ENCODE assay signal across 16 cellular contexts in the genomic region with DNA sequence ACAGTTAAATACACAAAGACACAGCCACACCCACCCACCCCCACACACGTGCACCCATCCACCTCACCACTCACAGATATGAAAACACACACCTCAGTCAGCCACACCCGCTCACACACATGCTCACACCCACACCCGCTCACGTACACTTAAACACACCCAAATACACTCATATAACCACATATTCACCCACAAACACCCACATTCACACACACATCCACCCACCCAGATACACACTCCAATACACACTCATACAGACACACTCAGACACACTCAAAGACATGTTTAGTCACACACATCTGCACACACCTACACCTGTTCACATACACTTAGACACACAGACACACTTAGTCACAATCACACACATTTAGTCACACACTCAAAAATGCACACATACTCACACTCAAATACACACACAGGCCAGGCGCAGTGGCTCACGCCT. TPM values are rescaled to one million over a fixed set of nuclear protein-coding genes. Genes with fewer than 3 reads are reported as not detected.
DNase-seq lines count a peak whose midpoint lies in the region; ATAC-seq, FAIRE-seq and TF ChIP-seq lines count a peak whose summit lies in the region.
"Had no signal": no experiment of that assay in that cellular context is flagged by ENCODE, and none has a peak within 500 bp of the region (broad histone marks: within the 10 kb centered on the region; RNA-seq: fewer than 3 reads in every experiment).

No MANE protein-coding gene starts in this region.

- H3K4me2 ChIP-seq in SK-N-SH: no peak overlapping the region

- no peak overlapping the region for H3K9ac ChIP-seq in SK-N-SH

- H3K36me3 ChIP-seq in SK-N-SH (replicated peaks in 1 of 2; ENCODE audit: control insufficient read depth in 1 of 2, insufficient read depth in 2 of 2, low read length in 1 of 2): peaks cover 0 to 3% of the 10 kb centered on the region in 2 experiments

- no peak for DNase-seq in T-helper 1 cell
- DNase-seq in GM12891 (ENCODE audit: insufficient read length, low spot score): no peak
- no peak for DNase-seq in activated naive CD8-positive, alpha-beta T cell treated with anti-CD3 and anti-CD28 coated beads for 36 hours
- no peak for DNase-seq in immature natural killer cell
- DNase-seq in head of caudate nucleus: no peak
- DNase-seq in SK-N-SH: no peak
- DNase-seq: GF-D8, H7, MG63, NCI-H1092 treated with DMSO at 0.1 percent for 48 hours, NCI-H2081 treated with DMSO at 0.1 percent for 48 hours, NCI-H2227 treated with DMSO at 0.1 percent for 48 hours, NCI-H524 had no signal

- H4K20me1 ChIP-seq in SK-N-SH (ENCODE audit: insufficient read depth): no peaks in the 10 kb centered on the region

- H3K79me2 ChIP-seq in SK-N-SH (ENCODE audit: insufficient read depth): no peaks in the 10 kb centered on the region

- no peak for TF ChIP-seq POLR2A in GM12891 (IDR thresholded peaks at IDR 0.05; ENCODE audit: low read depth, low read length)

- CTCF ChIA-PET in SK-N-SH (lab: Yijun Ruan, JAX): no interaction called here

- H2AFZ ChIP-seq in SK-N-SH (ENCODE audit: low read depth): no peak overlapping the region

- WGBS in SK-N-SH (ENCODE audit: low lambda C conversion rate): 94% methylated on average over 6 of the region's 6 CpGs

- no peak overlapping the region for H3K4me3 Mint-ChIP-seq in T-helper 1 cell treated with Interleukin-12 subunit alpha and Interleukin-12 subunit beta and Interleukin-4 antibody, amounts not matched to agents 30 μg/mL and 1 μg/mL, for 36 hours
- H3K4me3 Mint-ChIP-seq in activated naive CD8-positive, alpha-beta T cell treated with anti-CD3 and anti-CD28 coated beads for 36 hours: no peak overlapping the region
- H3K4me3 Mint-ChIP-seq in immature natural killer cell: peak overlapping the region in 1 of 5 donors; percentile 7

- no peak for TF ChIP-seq EP300 in SK-N-SH (IDR thresholded peaks at IDR 0.05; ENCODE audit: borderline replicate concordance in 1 of 2, low read depth in 1 of 2, low read length in 1 of 2)

- intact Hi-C loops in head of caudate nucleus (cut with DNase I): no loop called here

- FAIRE-seq in GM12891 (lab: Jason Lieb, UNC): peak; percentile 57

- H3K4me1 ChIP-seq in SK-N-SH (ENCODE audit: control insufficient read depth in 1 of 2, insufficient read depth in 2 of 2, low read depth in 1 of 2, low read length in 1 of 2): no peaks in the 10 kb centered on the region

- no peaks in the 10 kb centered on the region for H3K27me3 ChIP-seq in SK-N-SH (ENCODE audit: insufficient read depth)
- H3K27me3 ChIP-seq: MG63 had no signal

- H3K9me2 ChIP-seq in SK-N-SH: no peaks in the 10 kb centered on the region

- TF ChIP-seq CTCF in SK-N-SH (IDR thresholded peaks at IDR 0.05): no peak

- no peak overlapping the region for H3K4me3 ChIP-seq in SK-N-SH (ENCODE audit: low read depth in 2 of 2, low read length in 1 of 2)
- H3K4me3 ChIP-seq: MG63 had no signal

- H3K27ac ChIP-seq in SK-N-SH (ENCODE audit: low read depth in 2 of 2, low read length in 1 of 2): no peak overlapping the region
- H3K27ac ChIP-seq: 22Rv1 had no signal

- no peak for ATAC-seq in GM18511 (IDR thresholded peaks at IDR 0.05; ENCODE audit: unreplicated experiment)

- POLR2A ChIA-PET in SK-N-SH (lab: Yijun Ruan, JAX): no interaction called here

- peaks cover 5% of the 10 kb centered on the region for H3K4me1 Mint-ChIP-seq in T-helper 1 cell treated with Interleukin-12 subunit alpha and Interleukin-12 subunit beta and Interleukin-4 antibody, amounts not matched to agents 30 μg/mL and 1 μg/mL, for 36 hours (ENCODE audit: low read depth)
- H3K4me1 Mint-ChIP-seq in activated naive CD8-positive, alpha-beta T cell treated with anti-CD3 and anti-CD28 coated beads for 36 hours: peaks cover 2% of the 10 kb centered on the region
- peaks cover 10 to 15% of the 10 kb centered on the region in 2 donors for H3K4me1 Mint-ChIP-seq in immature natural killer cell

- H3K9me3 Mint-ChIP-seq in T-helper 1 cell treated with Interleukin-12 subunit alpha and Interleukin-12 subunit beta and Interleukin-4 antibody, amounts not matched to agents 30 μg/mL and 1 μg/mL, for 36 hours: no peaks in the 10 kb centered on the region
- H3K9me3 Mint-ChIP-seq in activated naive CD8-positive, alpha-beta T cell treated with anti-CD3 and anti-CD28 coated beads for 36 hours: no peaks in the 10 kb centered on the region
- H3K9me3 Mint-ChIP-seq in immature natural killer cell: no peaks in the 10 kb centered on the region

- H3K36me3 Mint-ChIP-seq in T-helper 1 cell treated with Interleukin-12 subunit alpha and Interleukin-12 subunit beta and Interleukin-4 antibody, amounts not matched to agents 30 μg/mL and 1 μg/mL, for 36 hours (ENCODE audit: low read depth): peaks cover 2% of the 10 kb centered on the region
- peaks cover 2% of the 10 kb centered on the region for H3K36me3 Mint-ChIP-seq in activated naive CD8-positive, alpha-beta T cell treated with anti-CD3 and anti-CD28 coated beads for 36 hours
- peaks cover 3 to 20% (median 17%) of the 10 kb centered on the region in 3 donors for H3K36me3 Mint-ChIP-seq in immature natural killer cell

- no peak for TF ChIP-seq RAD21 in SK-N-SH (IDR thresholded peaks at IDR 0.05; ENCODE audit: low read length)

- no peaks in the 10 kb centered on the region for H3K27me3 Mint-ChIP-seq in T-helper 1 cell treated with Interleukin-12 subunit alpha and Interleukin-12 subunit beta and Interleukin-4 antibody, amounts not matched to agents 30 μg/mL and 1 μg/mL, for 36 hours (ENCODE audit: low read depth)
- no peaks in the 10 kb centered on the region for H3K27me3 Mint-ChIP-seq in activated naive CD8-positive, alpha-beta T cell treated with anti-CD3 and anti-CD28 coated beads for 36 hours
- H3K27me3 Mint-ChIP-seq in immature natural killer cell (ENCODE audit: low read depth in 3 of 3): no peaks in the 10 kb centered on the region

- peak overlapping the region; percentile 6 for H3K27ac Mint-ChIP-seq in T-helper 1 cell treated with Interleukin-12 subunit alpha and Interleukin-12 subunit beta and Interleukin-4 antibody, amounts not matched to agents 30 μg/mL and 1 μg/mL, for 36 hours
- H3K27ac Mint-ChIP-seq in activated naive CD8-positive, alpha-beta T cell treated with anti-CD3 and anti-CD28 coated beads for 36 hours: peak overlapping the region; percentile 7
- H3K27ac Mint-ChIP-seq in immature natural killer cell: peak overlapping the region; percentile 29 to 65 (median 48)

- no peaks in the 10 kb centered on the region for H3F3A ChIP-seq in SK-N-SH (replicated peaks; ENCODE audit: insufficient read depth)

- H3K9me3 ChIP-seq in SK-N-SH: no peaks in the 10 kb centered on the region
- H3K9me3 ChIP-seq: MG63 had no signal

TF ChIP-seq in GM12891, 5 proteins besides CTCF, POLR2A, EP300 and RAD21:
- no peak for TF ChIP-seq POU2F2 (IDR thresholded peaks at IDR 0.05; ENCODE audit: low read depth, low read length)
- no peak for TF ChIP-seq PAX5 (IDR thresholded peaks at IDR 0.05; ENCODE audit: insufficient read depth, low read length, severe bottlenecking)
- no peak for TF ChIP-seq SPI1 (IDR thresholded peaks at IDR 0.05; ENCODE audit: low read depth, low read length)
- TF ChIP-seq POLR2AphosphoS5 (IDR thresholded peaks at IDR 0.05; ENCODE audit: low read depth, low read length): no peak
- TF ChIP-seq TAF1 (IDR thresholded peaks at IDR 0.05; ENCODE audit: low read depth, low read length): no peak

TF ChIP-seq in SK-N-SH, 30 proteins besides CTCF, POLR2A, EP300 and RAD21 (continues in another document):
- TF ChIP-seq GABPA (IDR thresholded peaks at IDR 0.05; ENCODE audit: low read depth): no peak
- no peak for TF ChIP-seq MEF2A (IDR thresholded peaks at IDR 0.05; ENCODE audit: borderline replicate concordance, low read depth)
- TF ChIP-seq, protein P1, sequence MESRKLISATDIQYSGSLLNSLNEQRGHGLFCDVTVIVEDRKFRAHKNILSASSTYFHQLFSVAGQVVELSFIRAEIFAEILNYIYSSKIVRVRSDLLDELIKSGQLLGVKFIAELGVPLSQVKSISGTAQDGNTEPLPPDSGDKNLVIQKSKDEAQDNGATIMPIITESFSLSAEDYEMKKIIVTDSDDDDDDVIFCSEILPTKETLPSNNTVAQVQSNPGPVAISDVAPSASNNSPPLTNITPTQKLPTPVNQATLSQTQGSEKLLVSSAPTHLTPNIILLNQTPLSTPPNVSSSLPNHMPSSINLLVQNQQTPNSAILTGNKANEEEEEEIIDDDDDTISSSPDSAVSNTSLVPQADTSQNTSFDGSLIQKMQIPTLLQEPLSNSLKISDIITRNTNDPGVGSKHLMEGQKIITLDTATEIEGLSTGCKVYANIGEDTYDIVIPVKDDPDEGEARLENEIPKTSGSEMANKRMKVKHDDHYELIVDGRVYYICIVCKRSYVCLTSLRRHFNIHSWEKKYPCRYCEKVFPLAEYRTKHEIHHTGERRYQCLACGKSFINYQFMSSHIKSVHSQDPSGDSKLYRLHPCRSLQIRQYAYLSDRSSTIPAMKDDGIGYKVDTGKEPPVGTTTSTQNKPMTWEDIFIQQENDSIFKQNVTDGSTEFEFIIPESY (IDR thresholded peaks at IDR 0.05; ENCODE audit: borderline replicate concordance, low read depth): no peak
- TF ChIP-seq EZH2phosphoT487 (IDR thresholded peaks at IDR 0.05; ENCODE audit: borderline replicate concordance, low read depth): no peak

RNA-seq across cellular contexts. Expression of gene ADGRL1, which starts 30.6 kb away (rescaled TPM):
- 1.3 TPM for polyA plus RNA-seq in GM12891 (2012; ENCODE audit: low read depth, missing spikeins)
- total RNA-seq in activated naive CD8-positive, alpha-beta T cell treated with anti-CD3 and anti-CD28 coated beads for 36 hours: 1 to 10 TPM; 8.5 to 9.5 TPM
- polyA plus RNA-seq in immature natural killer cell: 1 to 10 TPM in 1 of 3 donors, under 1 TPM in 2; 0.52 to 2.1 (median 0.53) TPM
- polyA plus RNA-seq in SK-N-SH (2012; rRNA removed): 13.4 TPM in 2 replicates
- 4.6 and 7.8 TPM in 2 replicates for polyA plus RNA-seq in SK-N-SH (2012; cell fraction: cytosol; rRNA removed)
- 30.2 and 34.8 TPM in 2 replicates for polyA plus RNA-seq in SK-N-SH (2012; cell fraction: nucleus; rRNA removed)

RNA-seq across cellular contexts. Expression of gene ASF1B, which starts 39.0 kb away (rescaled TPM):
- 59.6 TPM for polyA plus RNA-seq in GM12891 (2012; ENCODE audit: low read depth, missing spikeins)
- total RNA-seq in activated naive CD8-positive, alpha-beta T cell treated with anti-CD3 and anti-CD28 coated beads for 36 hours: 10 to 100 TPM; 77.5 to 78.5 TPM
- 10 to 100 TPM in 1 of 3 donors, 1 to 10 TPM in 2; 7.0 to 11.8 (median 9.7) TPM for polyA plus RNA-seq in immature natural killer cell
- polyA plus RNA-seq in SK-N-SH (2012; rRNA removed): 17.8 and 19.0 TPM in 2 replicates
- polyA plus RNA-seq in SK-N-SH (2012; cell fraction: cytosol; rRNA removed): 12.3 and 20.2 TPM in 2 replicates
- polyA plus RNA-seq in SK-N-SH (2012; cell fraction: nucleus; rRNA removed): 9.1 and 10.0 TPM in 2 replicates

RNA-seq across cellular contexts. Expression of gene PRKACA, which starts 57.8 kb away (rescaled TPM):
- polyA plus RNA-seq in GM12891 (2012; ENCODE audit: low read depth, missing spikeins): 26.6 TPM
- 10 to 100 TPM; 54.3 to 56.0 TPM for total RNA-seq in activated naive CD8-positive, alpha-beta T cell treated with anti-CD3 and anti-CD28 coated beads for 36 hours
- polyA plus RNA-seq in immature natural killer cell (1 to 10 TPM in 2 of 3 donors, under 1 TPM in 1; 0.64 to 1.7 (median 1.4) TPM), SK-N-SH (2012; rRNA removed) (17.2 and 48.4 TPM in 2 replicates)
- 33.8 and 53.4 TPM in 2 replicates for polyA plus RNA-seq in SK-N-SH (2012; cell fraction: cytosol; rRNA removed)
- 32.5 and 44.9 TPM in 2 replicates for polyA plus RNA-seq in SK-N-SH (2012; cell fraction: nucleus; rRNA removed)

Comparison
In these comparisons a context has a peak if more than half of its experiments do, and no peak if none do; other contexts are left out.
1. RNA of gene PRKACA, which starts 57.8 kb away (polyA plus RNA-seq): 17.2 to 53.4 TPM in SK-N-SH; 0.64 to 1.7 TPM in immature natural killer cell; every median in the first group is over 4 times any median in the second.
2. Peak in every context shown above with its lines, with median percentiles within 50 percentile points of each other: H3K27ac Mint-ChIP-seq.